In the genomic region with DNA sequence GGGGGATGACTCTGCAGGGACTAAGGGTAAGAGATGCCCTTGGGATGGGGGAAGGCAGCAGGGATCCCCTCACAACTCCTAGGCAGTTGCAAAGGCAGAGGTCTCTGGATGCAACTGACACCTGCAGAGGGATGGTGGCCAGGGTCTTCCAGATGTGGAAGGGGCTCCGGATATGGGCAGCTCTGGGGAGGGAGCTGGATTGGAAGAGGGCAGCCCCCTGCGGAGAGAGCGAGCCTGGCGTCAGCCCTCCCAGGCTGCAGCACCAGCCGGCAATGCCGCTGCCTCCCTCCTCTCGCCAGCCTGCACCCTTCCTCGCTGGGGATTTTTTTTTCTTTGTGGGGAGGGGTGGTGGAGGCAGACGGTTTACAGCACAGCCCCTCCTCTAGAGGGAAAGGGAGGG, we compare ENCODE assay signal across 11 cellular contexts. TPM values are rescaled to one million over a fixed set of nuclear protein-coding genes. Genes with fewer than 3 reads are reported as not detected.
DNase-seq lines count a peak whose midpoint lies in the region; ATAC-seq and TF ChIP-seq lines count a peak whose summit lies in the region.
"Had no signal": no experiment of that assay in that cellular context is flagged by ENCODE, and none has a peak within 500 bp of the region (broad histone marks: within the 10 kb centered on the region; RNA-seq: fewer than 3 reads in every experiment).

No MANE protein-coding gene starts in this region.

- no peak for TF ChIP-seq EP300 in ovary (IDR thresholded peaks at IDR 0.05)

- peaks cover 0 to 34% (median 19%) of the 10 kb centered on the region in 11 experiments; a peak in 16 of 22 replicates for H4K20me1 ChIP-seq in BLaER1 treated with 17β-estradiol and CSF1 and Interleukin-3, amounts not matched to agents 10 nM and 100 nM

- peaks cover 66 to 98% (median 78%) of the 10 kb centered on the region in 11 experiments for H3K27me3 ChIP-seq in BLaER1 treated with 17β-estradiol and CSF1 and Interleukin-3, amounts not matched to agents 10 nM and 100 nM
- H3K27me3 ChIP-seq in NT2/D1 (ENCODE audit: insufficient read depth, insufficient read length) (no peaks in the 10 kb centered on the region), right atrium auricular region (no peaks in the 10 kb centered on the region), ovary (no peaks in the 10 kb centered on the region)

- no peak overlapping the region for H3K27ac ChIP-seq in BLaER1 treated with 17β-estradiol and CSF1 and Interleukin-3, amounts not matched to agents 10 nM and 100 nM
- H3K27ac ChIP-seq in right atrium auricular region (peak overlapping the region in 1 of 2 donors; percentile 81), ovary (no peak overlapping the region)

- H3K36me3 ChIP-seq in BLaER1 treated with 17β-estradiol and CSF1 and Interleukin-3, amounts not matched to agents 10 nM and 100 nM = no peaks in the 10 kb centered on the region
- H3K36me3 ChIP-seq in NT2/D1 (ENCODE audit: insufficient read depth, insufficient read length, low read length) (peaks cover 23% of the 10 kb centered on the region), right atrium auricular region (no peaks in the 10 kb centered on the region), ovary (no peaks in the 10 kb centered on the region)

- H3K4me1 ChIP-seq in BLaER1 treated with 17β-estradiol and CSF1 and Interleukin-3, amounts not matched to agents 10 nM and 100 nM = peaks cover 7 to 13% (median 10%) of the 10 kb centered on the region in 10 experiments; a peak in 15 of 20 replicates
- H3K4me1 ChIP-seq in NT2/D1 (ENCODE audit: insufficient read depth, insufficient read length) (peaks cover 36% of the 10 kb centered on the region), right atrium auricular region (peaks cover 0 to 40% of the 10 kb centered on the region in 2 donors), ovary (ENCODE audit: insufficient read depth) (peaks cover 6% of the 10 kb centered on the region)

- intact Hi-C loops in ovary (cut with DNase I) = no loop called here

- H3K9me3 ChIP-seq in BLaER1 treated with 17β-estradiol and CSF1 and Interleukin-3, amounts not matched to agents 10 nM and 100 nM (replicated peaks in 1 of 11) = no peaks in the 10 kb centered on the region
- H3K9me3 ChIP-seq in NT2/D1 (ENCODE audit: insufficient read depth, low read length) = no peaks in the 10 kb centered on the region
- no peaks in the 10 kb centered on the region for H3K9me3 ChIP-seq in right atrium auricular region
- no peaks in the 10 kb centered on the region for H3K9me3 ChIP-seq in ovary

- no peak overlapping the region for H3K9ac ChIP-seq in BLaER1 treated with 17β-estradiol and CSF1 and Interleukin-3, amounts not matched to agents 10 nM and 100 nM
- peak overlapping the region; percentile 70 for H3K9ac ChIP-seq in NT2/D1 (ENCODE audit: insufficient read length, low read depth)

- TF ChIP-seq POLR2A in ovary (IDR thresholded peaks at IDR 0.05) = no peak

- WGBS in ovary, 3 donors = 17 to 22% (median 21%) methylated on average over 9 of the region's 9 CpGs

- no peak for TF ChIP-seq CTCF in right atrium auricular region (IDR thresholded peaks at IDR 0.05)
- TF ChIP-seq CTCF in ovary (IDR thresholded peaks at IDR 0.05) = no peak

- H3K4me2 ChIP-seq in BLaER1 treated with 17β-estradiol and CSF1 and Interleukin-3, amounts not matched to agents 10 nM and 100 nM = peak overlapping the region in 6 of 11 experiments; percentile 18 to 42 (median 32); a peak in 8 of 22 replicates

- H3K4me3 ChIP-seq in BLaER1 treated with 17β-estradiol and CSF1 and Interleukin-3, amounts not matched to agents 10 nM and 100 nM = no peak overlapping the region
- peak overlapping the region; percentile 72 for H3K4me3 ChIP-seq in NT2/D1 (ENCODE audit: insufficient read length, low read depth)
- peak overlapping the region; percentile 51 to 78 for H3K4me3 ChIP-seq in right atrium auricular region
- H3K4me3 ChIP-seq in ovary = peak overlapping the region; percentile 52

- DNase-seq in NT2/D1 (ENCODE audit: low read depth, low spot score) = no peak
- no peak for DNase-seq in right atrium auricular region (ENCODE audit: low spot score)
- no peak for DNase-seq in ovary
- no peak for DNase-seq in NCI-H526 treated with DMSO at 0.1 percent for 48 hours (lab: John Stamatoyannopoulos, UW)
- DNase-seq in NCI-H1048 (lab: John Stamatoyannopoulos, UW) = no peak
- no peak for DNase-seq in NCI-H226
- DNase-seq: activated T-cell treated with anti-CD3 and anti-CD28 coated beads, Interleukin-2, amount 50 U/mL, for 1 hour; CD4-positive, CD25-positive, alpha-beta regulatory T cell had no signal

- ATAC-seq in HG02884 (IDR thresholded peaks at IDR 0.05; ENCODE audit: unreplicated experiment) = no peak

RNA-seq across cellular contexts. Expression of gene INSYN1, which starts 1.7 kb away (rescaled TPM):
- 10 to 100 TPM; 32.7 to 68.5 TPM for total RNA-seq in right atrium auricular region
- 10 to 100 TPM in 6 of 7 donors, 1 to 10 TPM in 1; 4.9 to 86.3 (median 32.6) TPM for total RNA-seq in ovary
- polyA plus RNA-seq in ovary = 10 to 100 TPM in 1 of 2 donors, under 1 TPM in 1; 0.43 to 11.9 TPM
- total RNA-seq: CD4-positive, CD25-positive, alpha-beta regulatory T cell had no signal
- polyA plus RNA-seq: CD4-positive, CD25-positive, alpha-beta regulatory T cell; IgD-negative memory B cell had no signal

Comparison
In these comparisons a context has a peak if more than half of its experiments do, and no peak if none do; other contexts are left out.
1. H3K4me3 ChIP-seq: peak in NT2/D1 (single experiment), right atrium auricular region (2 of 2) and ovary (single experiment); none in BLaER1 treated with 17β-estradiol and CSF1 and Interleukin-3, amounts not matched to agents 10 nM and 100 nM (0 of 10).